Comparison of ENCODE assay signal across 8 cellular contexts in the genomic region with DNA sequence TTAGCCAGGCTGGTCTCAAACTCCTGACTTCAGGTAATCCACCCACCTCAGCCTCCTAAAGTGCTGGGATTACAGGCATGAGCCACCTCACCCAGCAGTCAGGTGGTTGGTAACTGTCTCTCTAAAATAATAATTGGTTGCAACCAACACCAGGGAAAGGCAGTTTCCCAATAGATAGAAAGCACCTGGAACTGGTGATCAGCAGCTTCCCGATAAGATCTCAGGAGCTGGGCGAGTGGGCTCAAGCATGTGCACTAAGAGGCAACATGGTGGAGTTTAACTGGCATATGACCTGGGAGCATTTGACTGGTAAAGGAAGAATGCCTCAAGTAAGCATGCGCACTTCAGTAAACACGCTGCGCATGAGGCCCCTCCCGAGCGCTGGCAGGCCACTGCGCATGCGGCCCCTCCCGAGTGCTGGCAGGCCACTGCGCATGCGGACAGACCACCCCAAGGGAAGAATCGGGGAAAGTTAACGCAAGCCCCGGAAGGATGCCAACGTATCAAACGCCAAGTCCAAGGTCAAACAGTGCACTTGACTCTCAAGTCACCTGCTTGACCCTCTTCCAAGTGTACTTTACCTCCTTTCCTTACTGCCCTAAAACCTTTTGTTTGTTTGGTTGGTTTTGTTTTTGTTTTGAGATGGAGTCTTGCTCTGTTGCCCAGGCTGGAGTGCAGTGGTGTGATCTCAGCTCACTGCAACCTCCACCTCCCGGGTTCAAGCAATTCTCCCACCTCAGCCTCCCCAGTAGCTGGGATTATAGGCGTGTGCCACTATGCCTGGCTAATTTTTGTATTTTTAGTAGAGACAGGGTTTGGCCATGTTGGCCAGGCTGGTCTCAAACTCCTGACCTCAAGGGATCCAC. TPM values are rescaled to one million over a fixed set of nuclear protein-coding genes. Genes with fewer than 3 reads are reported as not detected.
A peak's percentile ranks its signal among the peaks of the same experiment; 100 is the strongest.
DNase-seq lines count a peak whose midpoint lies in the region; ATAC-seq, FAIRE-seq and TF ChIP-seq lines count a peak whose summit lies in the region.
"Not testable (repeated sequence)": the region's sequence is repeated elsewhere in the genome, so short reads cannot be mapped to it uniquely, and the experiment has no call there.

No MANE protein-coding gene starts in this region.

- not testable (repeated sequence) for H3K9ac ChIP-seq in keratinocyte (ENCODE audit: control insufficient read depth, extremely low read depth, insufficient read depth, low read length); rectal smooth muscle tissue (ENCODE audit: low read length)

- not testable (repeated sequence) for FAIRE-seq in keratinocyte (lab: Jason Lieb, UNC)

- CTCF ChIA-PET in BJ (lab: Yijun Ruan, JAX), result not testable (repeated sequence)

- H2AFZ ChIP-seq in keratinocyte (ENCODE audit: control insufficient read depth, low read length), result peak overlapping the region; percentile 90

- not testable (repeated sequence) for H3K9me1 ChIP-seq in keratinocyte (ENCODE audit: control insufficient read depth, extremely low read depth, insufficient read depth, low read length)

- not testable (repeated sequence) for H3K4me1 ChIP-seq in effector memory CD4-positive, alpha-beta T cell (ENCODE audit: control insufficient read depth, insufficient read depth, low read length, poor library complexity, severe bottlenecking); keratinocyte (ENCODE audit: control insufficient read depth, extremely low read depth, insufficient read depth, low read length); rectal smooth muscle tissue (ENCODE audit: control insufficient read depth, insufficient read depth, low read length)

- not testable (repeated sequence) for H4K20me1 ChIP-seq in keratinocyte (ENCODE audit: control insufficient read depth, extremely low read depth, insufficient read depth, low read length)

- not testable (repeated sequence) for H3K79me2 ChIP-seq in keratinocyte (ENCODE audit: control insufficient read depth, insufficient read depth, low read length)

- H3K27me3 ChIP-seq in BJ (ENCODE audit: control insufficient read depth, insufficient read depth, low read length); effector memory CD4-positive, alpha-beta T cell (replicated peaks; ENCODE audit: control insufficient read depth, insufficient read depth, low read length, poor library complexity, severe bottlenecking); keratinocyte (ENCODE audit: control insufficient read depth, extremely low read depth, insufficient read depth, low read length); rectal smooth muscle tissue (ENCODE audit: control insufficient read depth, insufficient read depth, low read length): not testable (repeated sequence)

- DNase-seq in BJ (ENCODE audit: low read depth), result peak; percentile 26
- DNase-seq in activated CD4-positive, CD25-positive, alpha-beta regulatory T cell treated with anti-CD3 and anti-CD28 coated beads, Interleukin-2, amount 50 U/mL, for 16 hours (ENCODE audit: low read depth, low spot score), result peak; percentile 14
- DNase-seq in activated naive CD4-positive, alpha-beta T cell (lab: John Stamatoyannopoulos, UW), result peak in 3 of 4 experiments; percentile 8 to 46 (median 27)
- peak in 2 of 3 donors; percentile 11 to 26 for DNase-seq in effector memory CD4-positive, alpha-beta T cell
- DNase-seq in keratinocyte (ENCODE audit: low read depth, low spot score), result not testable (repeated sequence)
- DNase-seq in stimulated activated CD8-positive, alpha-beta memory T cell treated with anti-CD3 and anti-CD28 coated beads, Interleukin-4, amount 100 ng/mL, for 48 hours, result peak; percentile 85

- not testable (repeated sequence) for H3K27ac ChIP-seq in effector memory CD4-positive, alpha-beta T cell (ENCODE audit: insufficient read depth, low read length, poor library complexity, severe bottlenecking); keratinocyte (ENCODE audit: control insufficient read depth, insufficient read depth, low read length); rectal smooth muscle tissue (ENCODE audit: low read depth, low read length)

- H3K4me2 ChIP-seq in keratinocyte (ENCODE audit: control insufficient read depth, extremely low read depth, insufficient read depth, low read depth, low read length), result peak overlapping the region; percentile 56

- not testable (repeated sequence) for H3K9me3 ChIP-seq in effector memory CD4-positive, alpha-beta T cell (ENCODE audit: control insufficient read depth, low read length); keratinocyte (ENCODE audit: control insufficient read depth, low read depth, low read length)

- peak overlapping the region; percentile 15; the same call in 1 of the 2 replicates for H3K4me3 ChIP-seq in BJ (ENCODE audit: low read depth, low read length)
- peak overlapping the region; percentile 10 for H3K4me3 ChIP-seq in effector memory CD4-positive, alpha-beta T cell (ENCODE audit: insufficient read depth, low read depth, low read length, poor library complexity, severe bottlenecking)
- peak overlapping the region in 1 of 3 experiments; percentile 19 for H3K4me3 ChIP-seq in keratinocyte (ENCODE audit: control insufficient read depth in 2 of 3, extremely low read depth in 1 of 3, insufficient read depth in 2 of 3, low read depth in 1 of 3, low read length in 3 of 3)
- H3K4me3 ChIP-seq in rectal smooth muscle tissue (ENCODE audit: low read length), result peak overlapping the region; percentile 50

- not testable (repeated sequence) for TF ChIP-seq CTCF in BJ (IDR thresholded peaks at IDR 0.05; ENCODE audit: insufficient read depth, low read depth, low read length); keratinocyte (optimal IDR thresholded peaks at IDR 0.05 in 1 of 3, IDR thresholded peaks at IDR 0.05 in 1 of 3, conservative IDR thresholded peaks at IDR 0.05 in 1 of 3; ENCODE audit: extremely low read depth in 1 of 3, insufficient read depth in 2 of 3, low read length in 3 of 3)

- POLR2A ChIA-PET in BJ (lab: Charles Lee), result not testable (repeated sequence)

- dilution Hi-C loops in keratinocyte (cut with MboI; ENCODE audit: extremely low pct_ligation_motif_present, low sequenced_read_pairs), result not testable (repeated sequence)

- peak; percentile 43 for ATAC-seq in HG02678 (IDR thresholded peaks at IDR 0.05; ENCODE audit: unreplicated experiment)

- not testable (repeated sequence) for H3K36me3 ChIP-seq in BJ (ENCODE audit: control insufficient read depth, insufficient read depth, low read length); effector memory CD4-positive, alpha-beta T cell (ENCODE audit: control insufficient read depth, insufficient read depth, low read length); keratinocyte (ENCODE audit: control insufficient read depth in 2 of 2, extremely low read depth in 1 of 2, insufficient read depth in 2 of 2, low read length in 2 of 2); rectal smooth muscle tissue (ENCODE audit: control insufficient read depth, insufficient read depth, low read length)

RNA-seq across cellular contexts. Expression of a gene that starts 34.2 kb away (rescaled TPM):
- polyA plus RNA-seq in BJ (2011; rRNA removed), result 0.33 and 0.38 TPM in 2 replicates
- 0.26 and 0.28 TPM in 2 replicates for polyA minus RNA-seq in BJ (2011; rRNA and poly(A)+ RNA removed)
- 0.08 to 0.16 TPM (median 0.13 TPM) in 3 replicates for polyA plus RNA-seq in keratinocyte
- polyA plus RNA-seq in keratinocyte (2011; ENCODE audit: low read depth), result not detected
- polyA plus RNA-seq in keratinocyte (2011; cell fraction: cytosol; rRNA removed), result 0.02 and 0.10 TPM in 2 replicates
- polyA plus RNA-seq in keratinocyte (2011; cell fraction: nucleus; rRNA removed), result 0.04 TPM in 1 of 2 replicates, not detected in the other
- polyA plus RNA-seq in keratinocyte (2012; ENCODE audit: low replicate concordance), result 0.11 and 0.17 TPM in 2 replicates
- polyA minus RNA-seq in keratinocyte, result 0.07 to 0.16 TPM (median 0.13 TPM) in 3 replicates
- polyA minus RNA-seq in keratinocyte (2011; cell fraction: cytosol; rRNA and poly(A)+ RNA removed), result not detected
- 0.21 TPM in 1 of 2 replicates, not detected in the other for polyA minus RNA-seq in keratinocyte (2011; cell fraction: nucleus; rRNA and poly(A)+ RNA removed)
